Comparison of ENCODE assay signal across 16 cellular contexts in the genomic region with DNA sequence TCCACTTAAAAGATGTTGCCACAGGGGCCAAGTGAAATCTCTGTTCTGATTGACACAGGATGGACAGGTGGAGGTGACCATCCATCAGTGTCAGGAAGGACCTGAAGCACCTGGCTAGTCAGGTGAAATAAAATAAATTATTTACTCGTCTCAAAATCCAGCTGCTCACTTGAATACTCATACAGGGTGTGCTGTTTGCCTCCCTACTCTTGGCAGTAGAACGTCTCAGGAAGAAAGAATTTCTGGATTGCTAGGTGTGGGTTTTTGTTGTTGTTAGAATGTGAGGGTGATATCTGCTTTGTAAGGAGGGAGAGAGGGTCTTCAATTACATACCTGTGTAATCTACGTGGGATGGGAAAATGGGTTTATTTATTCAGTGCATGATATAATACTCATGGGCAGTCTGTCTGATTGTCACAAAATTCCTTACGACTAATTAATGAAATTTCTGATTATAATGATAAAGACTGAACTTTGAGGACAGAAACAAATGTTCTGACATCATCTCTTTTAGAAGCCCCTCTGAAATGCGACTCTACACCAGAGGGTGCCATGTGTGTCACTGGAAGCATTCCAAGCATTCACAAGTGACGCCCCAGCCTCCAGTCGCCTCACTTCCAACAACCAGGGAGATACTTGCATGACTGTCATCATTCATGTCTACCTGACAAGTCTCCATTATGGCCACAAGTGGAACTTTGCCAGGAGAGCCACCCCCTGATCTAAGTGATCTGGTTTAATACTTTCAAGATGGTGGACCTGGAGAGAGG.
"Had no signal": no experiment of that assay in that cellular context is flagged by ENCODE, and none has a peak within 500 bp of the region (broad histone marks: within the 10 kb centered on the region; RNA-seq: fewer than 3 reads in every experiment).

No MANE protein-coding gene starts in this region.

- H3K4me3 ChIP-seq: lung, mucosa of descending colon, smooth muscle cell, thyroid gland, vagina had no signal

- H3K9me3 Mint-ChIP-seq: activated B cell treated with CpG ODN at 0.5 μM for 24 hours; activated naive CD4-positive, alpha-beta T cell treated with anti-CD3 and anti-CD28 coated beads, Interleukin-2, amount 50 U/mL, for 24 hours; activated T-cell treated with anti-CD3 and anti-CD28 coated beads, Interleukin-2, amount 50 U/mL, for 24 hours; dendritic cell treated with granulocyte-macrophage colony-stimulating factor and Interleukin-4, amounts not matched to agents 40 ng/mL and 50 ng/mL, for 4 days; naive thymus-derived CD8-positive, alpha-beta T cell had no signal

- H3K4me1 Mint-ChIP-seq: activated B cell treated with CpG ODN at 0.5 μM for 24 hours; activated naive CD4-positive, alpha-beta T cell treated with anti-CD3 and anti-CD28 coated beads, Interleukin-2, amount 50 U/mL, for 24 hours had no signal

- ATAC-seq: mucosa of descending colon; naive thymus-derived CD8-positive, alpha-beta T cell; right cardiac atrium had no signal

- H3K27ac Mint-ChIP-seq: activated B cell treated with CpG ODN at 0.5 μM for 24 hours; activated naive CD4-positive, alpha-beta T cell treated with anti-CD3 and anti-CD28 coated beads, Interleukin-2, amount 50 U/mL, for 24 hours; activated T-cell treated with anti-CD3 and anti-CD28 coated beads, Interleukin-2, amount 50 U/mL, for 24 hours; dendritic cell treated with granulocyte-macrophage colony-stimulating factor and Interleukin-4, amounts not matched to agents 40 ng/mL and 50 ng/mL, for 4 days; naive thymus-derived CD8-positive, alpha-beta T cell had no signal

- H3K9me3 ChIP-seq: mucosa of descending colon, neutrophil, thyroid gland, vagina had no signal

- H3K36me3 ChIP-seq: thyroid gland had no signal

- H3K27ac ChIP-seq: neutrophil, thyroid gland, vagina had no signal

- H3K27me3 Mint-ChIP-seq: activated B cell treated with CpG ODN at 0.5 μM for 24 hours; activated naive CD4-positive, alpha-beta T cell treated with anti-CD3 and anti-CD28 coated beads, Interleukin-2, amount 50 U/mL, for 24 hours; activated T-cell treated with anti-CD3 and anti-CD28 coated beads, Interleukin-2, amount 50 U/mL, for 24 hours; dendritic cell treated with granulocyte-macrophage colony-stimulating factor and Interleukin-4, amounts not matched to agents 40 ng/mL and 50 ng/mL, for 4 days; naive thymus-derived CD8-positive, alpha-beta T cell had no signal

- H3K4me3 Mint-ChIP-seq: activated B cell treated with CpG ODN at 0.5 μM for 24 hours; activated naive CD4-positive, alpha-beta T cell treated with anti-CD3 and anti-CD28 coated beads, Interleukin-2, amount 50 U/mL, for 24 hours; activated T-cell treated with anti-CD3 and anti-CD28 coated beads, Interleukin-2, amount 50 U/mL, for 24 hours; dendritic cell treated with granulocyte-macrophage colony-stimulating factor and Interleukin-4, amounts not matched to agents 40 ng/mL and 50 ng/mL, for 4 days; naive thymus-derived CD8-positive, alpha-beta T cell had no signal

- DNase-seq: activated B cell treated with CpG ODN at 0.5 μM for 24 hours; activated CD4-positive, alpha-beta T cell treated with anti-CD3 and anti-CD28 coated beads, Interleukin-2, amount 50 U/mL, for 1 hour; activated effector memory CD4-positive, alpha-beta T cell treated with Interleukin-2 at 50 U/mL for 16 hours; activated T-cell treated with anti-CD3 and anti-CD28 coated beads, Interleukin-2, amount 50 U/mL, for 24 hours; cerebellar nuclear complex; erythroblast; mucosa of descending colon; naive thymus-derived CD8-positive, alpha-beta T cell; right cardiac atrium; thyroid gland had no signal

- H3K27me3 ChIP-seq: neutrophil, thyroid gland, vagina had no signal
